Comparison of ENCODE assay signal across 25 cellular contexts in genomic region chr3:111653766-111654165, GRCh38. TPM values are rescaled to one million over a fixed set of nuclear protein-coding genes. Genes with fewer than 3 reads are reported as not detected.
"Had no signal": no experiment of that assay in that cellular context is flagged by ENCODE, and none has a peak within 500 bp of the region (broad histone marks: within the 10 kb centered on the region; RNA-seq: fewer than 3 reads in every experiment).

No MANE protein-coding gene starts in this region.

- H3K27ac ChIP-seq: ascending aorta, colonic mucosa, epithelial cell of prostate, foreskin keratinocyte, left lung, spleen, thoracic aorta, upper lobe of right lung had no signal

- H3K4me1 Mint-ChIP-seq: endodermal cell had no signal

- H3K27me3 ChIP-seq: ascending aorta, colonic mucosa, foreskin keratinocyte, left lung, spleen, upper lobe of right lung had no signal

- H3K27ac Mint-ChIP-seq: endodermal cell; stimulated activated memory B cell treated with anti-CD40 and anti-IgM and Interleukin-4, amounts not matched to agents 10 μg/mL and 1 μg/mL and 100 μg/mL, for 72 hours had no signal

- DNase-seq: activated CD4-positive, alpha-beta T cell treated with anti-CD3 and anti-CD28 coated beads for 48 hours; activated CD8-positive, alpha-beta memory T cell treated with anti-CD3 and anti-CD28 coated beads for 24 hours; activated CD8-positive, alpha-beta memory T cell treated with anti-CD3 and anti-CD28 coated beads, Interleukin-2, amount 50 U/mL, for 48 hours; activated naive CD4-positive, alpha-beta T cell treated with anti-CD3 and anti-CD28 coated beads for 36 hours; colonic mucosa; endodermal cell; foreskin keratinocyte; glutamatergic neuron; left lung; mammary epithelial cell; retina; spleen; stimulated activated CD4-positive, alpha-beta T cell treated with anti-CD3 and anti-CD28 coated beads, Interleukin-4, amount 100 ng/mL, for 4 hours; T-cell; upper lobe of right lung had no signal

- H3K9me3 ChIP-seq: ascending aorta, colonic mucosa, left lung, spleen, thoracic aorta, upper lobe of right lung had no signal

- H3K4me1 ChIP-seq: ascending aorta, colonic mucosa, foreskin keratinocyte, left lung, spleen, upper lobe of right lung had no signal

- H3K4me3 ChIP-seq: ascending aorta, colonic mucosa, left lung, spleen, thoracic aorta, upper lobe of right lung had no signal

- H3K9me3 Mint-ChIP-seq: central memory CD8-positive, alpha-beta T cell; endodermal cell; neural crest cell; stimulated activated memory B cell treated with anti-CD40 and anti-IgM and Interleukin-4, amounts not matched to agents 10 μg/mL and 1 μg/mL and 100 μg/mL, for 72 hours; WTC11 had no signal

- H3K4me3 Mint-ChIP-seq: activated naive CD4-positive, alpha-beta T cell treated with anti-CD3 and anti-CD28 coated beads for 36 hours; central memory CD8-positive, alpha-beta T cell; endodermal cell; neural crest cell; stimulated activated memory B cell treated with anti-CD40 and anti-IgM and Interleukin-4, amounts not matched to agents 10 μg/mL and 1 μg/mL and 100 μg/mL, for 72 hours had no signal

- H3K36me3 ChIP-seq: ascending aorta, colonic mucosa, left lung, thoracic aorta, upper lobe of right lung had no signal

- H3K27me3 Mint-ChIP-seq: central memory CD8-positive, alpha-beta T cell; stimulated activated memory B cell treated with anti-CD40 and anti-IgM and Interleukin-4, amounts not matched to agents 10 μg/mL and 1 μg/mL and 100 μg/mL, for 72 hours; T-cell had no signal

- ATAC-seq: foreskin keratinocyte; left lung; stimulated activated memory B cell treated with anti-CD40 and anti-IgM and Interleukin-4, amounts not matched to agents 10 μg/mL and 1 μg/mL and 100 μg/mL, for 72 hours; T-cell; upper lobe of right lung; WTC11 had no signal

- H3K36me3 Mint-ChIP-seq: stimulated activated memory B cell treated with anti-CD40 and anti-IgM and Interleukin-4, amounts not matched to agents 10 μg/mL and 1 μg/mL and 100 μg/mL, for 72 hours; WTC11 had no signal

RNA-seq across cellular contexts. Expression of gene ZBED2, which starts 58.6 kb away (rescaled TPM):
- total RNA-seq: endodermal cell, fibroblast of lung, mononuclear cell, neural crest cell, posterior vena cava, thoracic aorta had no signal
